Comparison of ENCODE assay signal across 9 cellular contexts in the genomic region with DNA sequence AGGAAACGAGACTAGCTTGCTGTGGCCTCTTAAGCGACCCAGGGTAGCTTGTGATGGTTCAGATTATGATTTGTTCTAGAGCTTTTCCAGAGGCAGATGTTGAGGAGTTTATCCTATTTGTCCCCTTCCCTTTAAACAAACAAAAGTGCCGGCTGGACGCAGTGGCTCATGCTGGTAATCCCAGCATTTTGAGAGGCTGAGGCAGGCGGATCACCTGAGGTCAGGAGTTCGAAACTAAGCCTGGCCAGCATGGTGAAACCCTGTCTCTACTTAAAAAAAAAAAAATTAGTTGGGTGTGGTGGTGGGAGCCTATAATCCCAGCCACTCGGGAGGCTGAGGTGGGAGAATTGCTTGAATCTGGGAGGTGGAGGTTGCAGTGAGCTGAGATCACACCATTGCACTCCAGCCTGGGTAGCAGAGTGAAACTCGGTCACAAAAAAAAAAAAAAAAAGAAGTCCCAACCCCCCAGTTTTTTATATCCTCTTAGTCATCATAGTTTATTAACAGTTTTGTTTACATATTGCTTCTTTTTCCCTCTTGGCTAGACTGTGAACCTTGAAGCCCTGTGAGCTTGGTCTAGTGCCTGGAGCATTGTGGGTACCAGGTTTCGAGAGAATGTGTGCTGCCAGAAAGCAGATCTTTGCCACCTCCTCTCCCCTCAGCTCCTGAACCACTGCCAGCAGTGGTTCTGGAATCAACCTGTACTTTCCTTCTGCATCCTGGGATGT. TPM values are rescaled to one million over a fixed set of nuclear protein-coding genes. Genes with fewer than 3 reads are reported as not detected.
DNase-seq lines count a peak whose midpoint lies in the region; ATAC-seq and TF ChIP-seq lines count a peak whose summit lies in the region.
"Had no signal": no experiment of that assay in that cellular context is flagged by ENCODE, and none has a peak within 500 bp of the region (broad histone marks: within the 10 kb centered on the region; RNA-seq: fewer than 3 reads in every experiment).

No MANE protein-coding gene starts in this region.

- no peak for TF ChIP-seq CTCF in HCT116 (IDR thresholded peaks at IDR 0.05 in 2 of 3, conservative IDR thresholded peaks at IDR 0.05 in 1 of 3; ENCODE audit: borderline replicate concordance in 1 of 3, insufficient read depth in 1 of 3, low read depth in 2 of 3, low read length in 2 of 3)
- no peak for TF ChIP-seq CTCF in gastroesophageal sphincter (IDR thresholded peaks at IDR 0.05)
- no peak for TF ChIP-seq CTCF in smooth muscle cell (IDR thresholded peaks at IDR 0.05; ENCODE audit: borderline replicate concordance, insufficient read depth, poor library complexity, severe bottlenecking)
- TF ChIP-seq CTCF in ovary (IDR thresholded peaks at IDR 0.05), result no peak

- H3K79me2 ChIP-seq in HCT116 (ENCODE audit: insufficient read depth, low read length) (peaks cover 88% of the 10 kb centered on the region), smooth muscle cell (ENCODE audit: low read depth) (peaks cover 100% of the 10 kb centered on the region)

- H3K4me1 ChIP-seq in HCT116 (ENCODE audit: control insufficient read depth in 1 of 2, insufficient read depth in 2 of 2, low read length in 2 of 2), result peaks cover 6 to 21% of the 10 kb centered on the region in 2 experiments
- peaks cover 21 to 80% (median 23%) of the 10 kb centered on the region in 3 donors for H3K4me1 ChIP-seq in gastroesophageal sphincter
- peaks cover 10% of the 10 kb centered on the region for H3K4me1 ChIP-seq in smooth muscle cell (ENCODE audit: low read depth)
- H3K4me1 ChIP-seq in ovary (ENCODE audit: insufficient read depth), result peaks cover 29% of the 10 kb centered on the region

- H3K4me1 Mint-ChIP-seq in T-helper 17 cell, result peaks cover 77% of the 10 kb centered on the region

- H3F3A ChIP-seq in smooth muscle cell (ENCODE audit: low read depth), result no peaks in the 10 kb centered on the region

- TF ChIP-seq RAD21 in HCT116 (IDR thresholded peaks at IDR 0.05; ENCODE audit: low read depth), result no peak

- H3K4me2 ChIP-seq in HCT116 (ENCODE audit: low read length) (peak overlapping the region; percentile 26; the same call in 1 of the 2 replicates), smooth muscle cell (peak overlapping the region; percentile 77)

- CTCF ChIA-PET in HCT116 (lab: Charles Lee), result interaction anchor here (0.7 to 2.3 kb wide), 5 partner anchors 10 to 198 kb away, joined by 3 to 12 read pairs (median 3); no protein-coding TSS in a partner anchor

- POLR2A ChIA-PET in HCT116 (lab: Charles Lee), result no interaction called here

- no TSS peak for BruUV-seq in HCT116 (replicated peaks; lab: Mats Ljungman, UMichigan)

- H4K20me1 ChIP-seq in HCT116 (ENCODE audit: insufficient read depth), result no peaks in the 10 kb centered on the region
- peaks cover 100% of the 10 kb centered on the region for H4K20me1 ChIP-seq in smooth muscle cell (ENCODE audit: low read depth)

- no peak for TF ChIP-seq POLR2A in HCT116 (IDR thresholded peaks at IDR 0.05; ENCODE audit: borderline replicate concordance, extremely low read depth, insufficient read depth, insufficient read length)
- no peak for TF ChIP-seq POLR2A in gastroesophageal sphincter (IDR thresholded peaks at IDR 0.05)
- TF ChIP-seq POLR2A in ovary (IDR thresholded peaks at IDR 0.05), result no peak

- H3K9ac ChIP-seq in HCT116 (ENCODE audit: low read length), result no peak overlapping the region
- peak overlapping the region; percentile 10 for H3K9ac ChIP-seq in smooth muscle cell (ENCODE audit: low read depth)

- WGBS in gastroesophageal sphincter (ENCODE audit: low coverage in 1 of 2), 2 donors, result 37 to 43% methylated on average over 6 to 8 of the region's 9 CpGs
- 36% methylated on average over 9 of the region's 9 CpGs for WGBS in smooth muscle cell (ENCODE audit: low lambda C conversion rate)
- WGBS in ovary, 3 donors, result 65 to 70% (median 66%) methylated on average over 9 of the region's 9 CpGs

- H3K36me3 ChIP-seq in HCT116 (ENCODE audit: control insufficient read depth in 1 of 2, insufficient read depth in 2 of 2, low read length in 2 of 2) (no peaks in the 10 kb centered on the region), gastroesophageal sphincter (no peaks in the 10 kb centered on the region), smooth muscle cell (ENCODE audit: low read depth) (no peaks in the 10 kb centered on the region), ovary (no peaks in the 10 kb centered on the region)

- intact Hi-C loops in HCT116 (cut with micrococcal nuclease), result no loop called here
- intact Hi-C loops in ovary (cut with DNase I), result no loop called here

- ATAC-seq in HCT116 (no peak), T-helper 17 cell (peak; percentile 52), gastroesophageal sphincter (peak; percentile 69)

- DNase-seq in HCT116 (ENCODE audit: low read depth, low spot score), result no peak
- peak in 1 of 3 donors; percentile 34 for DNase-seq in T-helper 17 cell
- no peak for DNase-seq in smooth muscle cell (lab: John Stamatoyannopoulos, UW; ENCODE audit: unreplicated experiment)
- no peak for DNase-seq in ovary
- DNase-seq in activated CD4-positive, alpha-beta T cell treated with anti-CD3 and anti-CD28 coated beads for 4 hours, result no peak
- DNase-seq in SHP77 treated with DMSO at 0.1 percent for 48 hours (lab: John Stamatoyannopoulos, UW), result no peak
- no peak for DNase-seq in GM19238 (ENCODE audit: insufficient read length, low spot score)
- DNase-seq: H9 had no signal

- H3K27ac Mint-ChIP-seq in T-helper 17 cell, result peak overlapping the region; percentile 99

- no peaks in the 10 kb centered on the region for H3K27me3 Mint-ChIP-seq in T-helper 17 cell

- H3K36me3 Mint-ChIP-seq in T-helper 17 cell (ENCODE audit: low read depth), result peaks cover 3% of the 10 kb centered on the region

- no peaks in the 10 kb centered on the region for H3K9me2 ChIP-seq in HCT116 (ENCODE audit: insufficient read depth)

- H3K27me3 ChIP-seq in HCT116 (ENCODE audit: insufficient read depth, low read length), result no peaks in the 10 kb centered on the region
- H3K27me3 ChIP-seq in gastroesophageal sphincter, result no peaks in the 10 kb centered on the region
- H3K27me3 ChIP-seq in smooth muscle cell (ENCODE audit: low read depth), result no peaks in the 10 kb centered on the region
- no peaks in the 10 kb centered on the region for H3K27me3 ChIP-seq in ovary

- no peak overlapping the region for H3K4me3 ChIP-seq in HCT116 (replicated peaks in 1 of 2; ENCODE audit: low read depth in 1 of 2, low read length in 2 of 2)
- no peak overlapping the region for H3K4me3 ChIP-seq in gastroesophageal sphincter
- no peak overlapping the region for H3K4me3 ChIP-seq in smooth muscle cell
- no peak overlapping the region for H3K4me3 ChIP-seq in ovary

- RAD21 ChIA-PET in HCT116 (lab: Charles Lee; ENCODE audit: low non-redundant PET in 1 of 2, low total read pairs in 2 of 2, uncharacterized antibody in 2 of 2, unreplicated experiment in 2 of 2), result interaction anchor here in 1 of 2 experiments (0.7 kb wide), 1 partner anchor 232 kb away, joined by 4 read pairs; no protein-coding TSS in a partner anchor

- no peak overlapping the region for H3K27ac ChIP-seq in HCT116 (ENCODE audit: low read depth, low read length)
- H3K27ac ChIP-seq in gastroesophageal sphincter, result peak overlapping the region; percentile 59 to 74 (median 64)
- H3K27ac ChIP-seq in smooth muscle cell (ENCODE audit: low read depth), result peak overlapping the region; percentile 79
- H3K27ac ChIP-seq in ovary, result no peak overlapping the region

- peak overlapping the region; percentile 56 for H3K4me3 Mint-ChIP-seq in T-helper 17 cell
- H3K4me3 Mint-ChIP-seq: H9 had no signal

- H2AFZ ChIP-seq in HCT116 (ENCODE audit: low read depth, low read length, poor library complexity, severe bottlenecking), result no peak overlapping the region
- H2AFZ ChIP-seq in smooth muscle cell (ENCODE audit: low read depth), result no peak overlapping the region

- H3K9me3 ChIP-seq in HCT116 (ENCODE audit: control insufficient read depth in 1 of 2, insufficient read depth in 1 of 2, low read depth in 1 of 2, low read length in 2 of 2) (no peaks in the 10 kb centered on the region), T-helper 17 cell (ENCODE audit: control insufficient read depth, low read length, poor library complexity, severe bottlenecking) (no peaks in the 10 kb centered on the region), gastroesophageal sphincter (no peaks in the 10 kb centered on the region), smooth muscle cell (replicated peaks; ENCODE audit: low read depth) (no peaks in the 10 kb centered on the region), ovary (no peaks in the 10 kb centered on the region)

- TF ChIP-seq EP300 in gastroesophageal sphincter (IDR thresholded peaks at IDR 0.05) (no peak), ovary (IDR thresholded peaks at IDR 0.05) (no peak)

TF ChIP-seq in HCT116, 20 proteins besides CTCF, POLR2A, EP300 and RAD21 (continues in another document):
- TF ChIP-seq, protein P1, sequence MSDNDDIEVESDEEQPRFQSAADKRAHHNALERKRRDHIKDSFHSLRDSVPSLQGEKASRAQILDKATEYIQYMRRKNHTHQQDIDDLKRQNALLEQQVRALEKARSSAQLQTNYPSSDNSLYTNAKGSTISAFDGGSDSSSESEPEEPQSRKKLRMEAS (IDR thresholded peaks at IDR 0.05), result no peak
- no peak for TF ChIP-seq SP1 (IDR thresholded peaks at IDR 0.05; ENCODE audit: low read depth)
- TF ChIP-seq EZH2phosphoT487 (IDR thresholded peaks at IDR 0.05; ENCODE audit: borderline replicate concordance), result no peak
- no peak for TF ChIP-seq TCF7L2 (IDR thresholded peaks at IDR 0.05; ENCODE audit: borderline replicate concordance, extremely low read depth, insufficient read depth, insufficient read length)
- TF ChIP-seq SIN3A (IDR thresholded peaks at IDR 0.05; ENCODE audit: low read depth), result no peak
- no peak for TF ChIP-seq CEBPB (IDR thresholded peaks at IDR 0.05; ENCODE audit: low read depth)

RNA-seq across cellular contexts. Expression of a gene that starts 29.8 kb away (rescaled TPM):
- total RNA-seq in HCT116 (2021; ENCODE audit: unreplicated experiment), result 51.1 TPM
- 37.4 and 38.3 TPM in 2 replicates for polyA plus RNA-seq in HCT116 (2012)
- 100 to 1,000 TPM; 181 to 182 TPM for total RNA-seq in T-helper 17 cell
- 10 to 100 TPM; 45.0 to 77.4 (median 55.5) TPM for total RNA-seq in gastroesophageal sphincter
- 36.0 and 40.9 TPM in 2 replicates for total RNA-seq in smooth muscle cell
- polyA plus RNA-seq in smooth muscle cell, result 14.3 and 16.9 TPM in 2 replicates
- total RNA-seq in ovary, result 10 to 100 TPM; 28.4 to 71.2 (median 66.2) TPM
- polyA plus RNA-seq in ovary, result 10 to 100 TPM; 34.5 to 64.7 TPM

RNA-seq across cellular contexts. Expression of a gene that starts 56.1 kb away (rescaled TPM):
- total RNA-seq in HCT116 (2021; ENCODE audit: unreplicated experiment), result not detected
- polyA plus RNA-seq in HCT116 (2012), result not detected in 2 replicates
- not detected for total RNA-seq in T-helper 17 cell
- total RNA-seq in gastroesophageal sphincter, result under 1 TPM in 1 of 4 donors, not detected in 3; 0.27 TPM
- total RNA-seq in smooth muscle cell, result not detected in 2 replicates
- polyA plus RNA-seq in smooth muscle cell, result 0.35 and 0.52 TPM in 2 replicates
- not detected for total RNA-seq in ovary
- not detected for polyA plus RNA-seq in ovary
- total RNA-seq: H9 had no signal

RNA-seq across cellular contexts. Expression of a gene that starts 57.8 kb away (rescaled TPM):
- not detected for total RNA-seq in HCT116 (2021; ENCODE audit: unreplicated experiment)
- not detected in 2 replicates for polyA plus RNA-seq in HCT116 (2012)
- total RNA-seq in T-helper 17 cell, result under 1 TPM; 0.20 to 0.76 TPM
- total RNA-seq in gastroesophageal sphincter, result 1 to 10 TPM in 3 of 4 donors, under 1 TPM in 1; 0.45 to 9.3 (median 2.3) TPM
- total RNA-seq in smooth muscle cell, result 0.36 and 2.2 TPM in 2 replicates
- polyA plus RNA-seq in smooth muscle cell, result 1.2 and 2.8 TPM in 2 replicates
- 1 to 10 TPM in 3 of 7 donors, under 1 TPM in 3, not detected in 1; 0.25 to 2.7 (median 0.94) TPM for total RNA-seq in ovary
- polyA plus RNA-seq in ovary, result 1 to 10 TPM; 3.2 to 4.0 TPM
- total RNA-seq: H9 had no signal

Comparison
In these comparisons a context has a peak if more than half of its experiments do, and no peak if none do; other contexts are left out.
1. H3K27ac ChIP-seq: peak in gastroesophageal sphincter (4 of 4) and smooth muscle cell (single experiment); none in HCT116 (single experiment) and ovary (0 of 2).